ENCODE assay signal across 21 cellular contexts in genomic region chr7:31094271-31094670, GRCh38. TPM values are rescaled to one million over a fixed set of nuclear protein-coding genes. Genes with fewer than 3 reads are reported as not detected.
DNase-seq lines count a peak whose midpoint lies in the region; FAIRE-seq and TF ChIP-seq lines count a peak whose summit lies in the region.
"Had no signal": no experiment of that assay in that cellular context is flagged by ENCODE, and none has a peak within 500 bp of the region (broad histone marks: within the 10 kb centered on the region; RNA-seq: fewer than 3 reads in every experiment).

No MANE protein-coding gene starts in this region.

- H3K4me3 ChIP-seq in kidney (ENCODE audit: low read length in 2 of 2) (no peak overlapping the region), suprapubic skin (no peak overlapping the region)

- TF ChIP-seq POLR2A in suprapubic skin (IDR thresholded peaks at IDR 0.05), result no peak

- 84% methylated on average over 4 of the region's 4 CpGs for WGBS in suprapubic skin

- H3K9ac ChIP-seq in kidney (ENCODE audit: low read length in 2 of 2), result no peak overlapping the region

- peak; percentile 27 for DNase-seq in activated effector memory CD4-positive, alpha-beta T cell treated with anti-CD3 and anti-CD28 coated beads, Interleukin-2, amount 50 U/mL, for 16 hours
- DNase-seq in activated effector memory CD4-positive, alpha-beta T cell treated with Interleukin-2 at 50 U/mL for 16 hours, result no peak
- peak; percentile 13 for DNase-seq in kidney
- DNase-seq in posterior vena cava (ENCODE audit: low spot score), result peak; percentile 36
- DNase-seq in suprapubic skin (ENCODE audit: low spot score in 2 of 2), result peak; percentile 19 to 47
- no peak for DNase-seq in NCI-H2081 treated with DMSO at 0.1 percent for 48 hours (lab: John Stamatoyannopoulos, UW)
- no peak for DNase-seq in NCI-H510A (lab: John Stamatoyannopoulos, UW)
- DNase-seq in activated CD4-positive, alpha-beta T cell treated with anti-CD3 and anti-CD28 coated beads, Interleukin-2, amount 50 U/mL, for 4 hours, result no peak
- DNase-seq: CD8-positive, alpha-beta T cell; DND-41; GDM1; HCEC 1CT; HFFc6 had no signal

- H3K27ac ChIP-seq in kidney (ENCODE audit: low read depth in 2 of 2, low read length in 2 of 2) (no peak overlapping the region), suprapubic skin (no peak overlapping the region)
- H3K27ac ChIP-seq: 22Rv1, HL-60 had no signal

- no peak for TF ChIP-seq CTCF in kidney (IDR thresholded peaks at IDR 0.05; ENCODE audit: borderline replicate concordance, extremely low read depth, insufficient read depth)
- TF ChIP-seq CTCF in suprapubic skin (IDR thresholded peaks at IDR 0.05), result no peak

- H3K27me3 ChIP-seq in suprapubic skin, result peaks cover 21% of the 10 kb centered on the region

- intact Hi-C loops in kidney (cut with DNase I), result no loop called here
- intact Hi-C loops in posterior vena cava (cut with DNase I), result no loop called here

- no peaks in the 10 kb centered on the region for H3K4me1 ChIP-seq in kidney (ENCODE audit: control insufficient read depth in 1 of 2, insufficient read depth in 1 of 2, low read depth in 1 of 2, low read length in 2 of 2)
- H3K4me1 ChIP-seq in suprapubic skin, result no peaks in the 10 kb centered on the region
- H3K4me1 ChIP-seq: Caco-2 had no signal

- H3K9me3 ChIP-seq in kidney (ENCODE audit: control insufficient read depth in 1 of 2, low read length in 2 of 2), result no peaks in the 10 kb centered on the region
- no peaks in the 10 kb centered on the region for H3K9me3 ChIP-seq in suprapubic skin
- H3K9me3 ChIP-seq: Caco-2 had no signal

- TF ChIP-seq EP300 in suprapubic skin (IDR thresholded peaks at IDR 0.05), result no peak

- H3K36me3 ChIP-seq in kidney (ENCODE audit: control insufficient read depth in 1 of 2, insufficient read depth in 2 of 2, low read length in 2 of 2) (no peaks in the 10 kb centered on the region), suprapubic skin (no peaks in the 10 kb centered on the region)

- FAIRE-seq in kidney (lab: Jason Lieb, UNC), result no peak
- FAIRE-seq: GM12892, GM19239 had no signal

RNA-seq across cellular contexts. Expression of gene ADCYAP1R1, which starts 42.2 kb away (rescaled TPM):
- not detected for total RNA-seq in kidney
- polyA plus RNA-seq in kidney (ENCODE audit: insufficient read depth, low read depth, low replicate concordance), result not detected
- total RNA-seq in posterior vena cava, result 1 to 10 TPM; 1.8 to 4.3 TPM
- total RNA-seq in suprapubic skin, result 1 to 10 TPM in 2 of 4 donors, under 1 TPM in 2; 0.64 to 6.7 (median 1.1) TPM
- total RNA-seq: A673; Caco-2; CD8-positive, alpha-beta T cell had no signal
- polyA plus RNA-seq: BJ, CD14-positive monocyte had no signal

Comparison
In these comparisons a context has a peak if more than half of its experiments do, and no peak if none do; other contexts are left out.
1. DNase-seq: peak in activated effector memory CD4-positive, alpha-beta T cell treated with anti-CD3 and anti-CD28 coated beads, Interleukin-2, amount 50 U/mL, for 16 hours (single experiment), kidney (single experiment), posterior vena cava (single experiment) and suprapubic skin (2 of 2); none in activated effector memory CD4-positive, alpha-beta T cell treated with Interleukin-2 at 50 U/mL for 16 hours (single experiment), NCI-H2081 treated with DMSO at 0.1 percent for 48 hours (single experiment), NCI-H510A (single experiment) and activated CD4-positive, alpha-beta T cell treated with anti-CD3 and anti-CD28 coated beads, Interleukin-2, amount 50 U/mL, for 4 hours (0 of 2).